Comparison of ENCODE assay signal across 14 cellular contexts in the genomic region with DNA sequence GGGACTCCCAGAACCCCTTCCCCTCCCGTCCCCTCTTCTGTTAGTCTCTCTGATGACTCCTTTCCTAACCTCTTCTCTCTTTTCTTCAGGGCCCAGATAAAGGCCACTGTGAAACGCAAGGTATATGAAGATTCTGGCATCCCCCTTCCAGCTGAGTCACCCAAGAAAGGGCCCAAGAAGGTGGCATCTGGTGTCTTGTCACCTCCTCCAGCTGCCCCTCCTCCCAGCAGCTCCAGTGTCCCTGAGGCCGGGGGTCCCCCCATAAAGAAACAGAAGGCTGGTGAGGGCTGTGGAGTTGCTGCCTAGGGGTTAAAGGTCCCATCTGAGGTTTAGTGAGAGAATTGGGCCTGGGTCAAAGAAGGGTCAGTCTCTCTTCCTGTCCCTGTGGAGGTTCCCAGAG. TPM values are rescaled to one million over a fixed set of nuclear protein-coding genes. Genes with fewer than 3 reads are reported as not detected.
DNase-seq lines count a peak whose midpoint lies in the region; ATAC-seq and TF ChIP-seq lines count a peak whose summit lies in the region.
"Had no signal": no experiment of that assay in that cellular context is flagged by ENCODE, and none has a peak within 500 bp of the region (broad histone marks: within the 10 kb centered on the region; RNA-seq: fewer than 3 reads in every experiment).

No MANE protein-coding gene starts in this region.

- peaks cover 67% of the 10 kb centered on the region for H3K4me1 Mint-ChIP-seq in activated T-helper 1 cell treated with anti-CD3 and anti-CD28 coated beads, Interleukin-12 subunit alpha, Interleukin-12 subunit beta, Interleukin-2, Interleukin-4 antibody, amounts not matched to agents 30 ng/mL and 10 ng/mL and 1 ng/mL, durations not matched to agents 14 hours and 24 hours and 36 hours (ENCODE audit: low read depth)
- H3K4me1 Mint-ChIP-seq in glutamatergic neuron (ENCODE audit: low read depth, unreplicated experiment): peaks cover 9% of the 10 kb centered on the region
- H3K4me1 Mint-ChIP-seq in stimulated activated naive CD8-positive, alpha-beta T cell treated with anti-CD3 and anti-CD28 coated beads, Interleukin-15, amount 100 ng/mL, for 72 hours: peaks cover 64% of the 10 kb centered on the region

- POLR2A ChIA-PET in IMR-90 (lab: Charles Lee; ENCODE audit: unreplicated experiment): no interaction called here

- peaks cover 17% of the 10 kb centered on the region for H3K36me3 Mint-ChIP-seq in activated T-helper 1 cell treated with anti-CD3 and anti-CD28 coated beads, Interleukin-12 subunit alpha, Interleukin-12 subunit beta, Interleukin-2, Interleukin-4 antibody, amounts not matched to agents 30 ng/mL and 10 ng/mL and 1 ng/mL, durations not matched to agents 14 hours and 24 hours and 36 hours (ENCODE audit: low read depth)
- no peaks in the 10 kb centered on the region for H3K36me3 Mint-ChIP-seq in glutamatergic neuron (ENCODE audit: unreplicated experiment)

- no TSS peak for BruUV-seq in IMR-90 (replicated peaks; lab: Mats Ljungman, UMichigan)

- no peak for TF ChIP-seq POLR2A in IMR-90 (IDR thresholded peaks at IDR 0.05; ENCODE audit: low read depth, low read length)

- H3K79me1 ChIP-seq in IMR-90 (ENCODE audit: low read depth in 1 of 2, low read length in 2 of 2): peaks cover 10 to 41% of the 10 kb centered on the region in 2 experiments; a peak in 3 of 4 replicates

- TF ChIP-seq CTCF in IMR-90 (conservative IDR thresholded peaks at IDR 0.05; ENCODE audit: low read depth, low read length): no peak
- no peak for TF ChIP-seq CTCF in glutamatergic neuron (IDR thresholded peaks at IDR 0.05; ENCODE audit: partially characterized antibody, unreplicated experiment)

- no peak overlapping the region for H4K8ac ChIP-seq in IMR-90 (ENCODE audit: low read depth in 2 of 2, low read length in 2 of 2)

- in situ Hi-C loops in IMR-90 (cut with MboI; ENCODE audit: low sequenced_read_pairs): loop anchor here (10.0 kb wide), 1 partner anchor 352 kb away; no protein-coding TSS in a partner anchor

- H3K27me3 Mint-ChIP-seq in activated T-helper 1 cell treated with anti-CD3 and anti-CD28 coated beads, Interleukin-12 subunit alpha, Interleukin-12 subunit beta, Interleukin-2, Interleukin-4 antibody, amounts not matched to agents 30 ng/mL and 10 ng/mL and 1 ng/mL, durations not matched to agents 14 hours and 24 hours and 36 hours (ENCODE audit: insufficient read depth): peaks cover 6% of the 10 kb centered on the region
- peaks cover 9% of the 10 kb centered on the region for H3K27me3 Mint-ChIP-seq in glutamatergic neuron (ENCODE audit: unreplicated experiment)
- peaks cover 15% of the 10 kb centered on the region for H3K27me3 Mint-ChIP-seq in stimulated activated naive CD8-positive, alpha-beta T cell treated with anti-CD3 and anti-CD28 coated beads, Interleukin-15, amount 100 ng/mL, for 72 hours

- CTCF ChIA-PET in IMR-90 (lab: Yijun Ruan, JAX): no interaction called here

- no peak overlapping the region for H3K18ac ChIP-seq in IMR-90 (ENCODE audit: low read depth, low read length)

- 0 out of 2 replicates have a peak, but pooled peaks cover 2% of the 10 kb centered on the region for H3K36me3 ChIP-seq in IMR-90 (ENCODE audit: control insufficient read depth, insufficient read depth, low read length)
- H3K36me3 ChIP-seq: brain microvascular endothelial cell, HAP-1 had no signal

- H3K56ac ChIP-seq in IMR-90 (ENCODE audit: extremely low read depth, insufficient read depth, low read length): no peak overlapping the region; the same call in 1 of the 2 replicates

- dilution Hi-C loops in IMR-90 (cut with HindIII; ENCODE audit: low sequenced_read_pairs, unreplicated experiment): no loop called here

- H3K23ac ChIP-seq in IMR-90 (ENCODE audit: low read depth, low read length): no peak overlapping the region

- no peak overlapping the region for H3K4me2 ChIP-seq in IMR-90 (ENCODE audit: low read depth, low read length)

- peaks cover 8% of the 10 kb centered on the region; the same call in 1 of the 2 replicates for H3K4me1 ChIP-seq in IMR-90 (ENCODE audit: control insufficient read depth, insufficient read depth, low read length)
- H3K4me1 ChIP-seq: foreskin keratinocyte had no signal

- no peaks in the 10 kb centered on the region for H4K20me1 ChIP-seq in IMR-90 (ENCODE audit: insufficient read depth, low read length)

- H3K27ac Mint-ChIP-seq in activated T-helper 1 cell treated with anti-CD3 and anti-CD28 coated beads, Interleukin-12 subunit alpha, Interleukin-12 subunit beta, Interleukin-2, Interleukin-4 antibody, amounts not matched to agents 30 ng/mL and 10 ng/mL and 1 ng/mL, durations not matched to agents 14 hours and 24 hours and 36 hours: peak overlapping the region; percentile 94
- H3K27ac Mint-ChIP-seq in glutamatergic neuron (ENCODE audit: unreplicated experiment): no peak overlapping the region
- peak overlapping the region; percentile 74 to 88 for H3K27ac Mint-ChIP-seq in stimulated activated naive CD8-positive, alpha-beta T cell treated with anti-CD3 and anti-CD28 coated beads, Interleukin-15, amount 100 ng/mL, for 72 hours

- no peak overlapping the region for H2BK15ac ChIP-seq in IMR-90 (ENCODE audit: low read depth, low read length)

- no peaks in the 10 kb centered on the region for H3K9me3 ChIP-seq in IMR-90 (ENCODE audit: control insufficient read depth, insufficient read depth, low read length)
- H3K9me3 ChIP-seq: HAP-1 had no signal

- no peaks in the 10 kb centered on the region for H3K9me3 Mint-ChIP-seq in activated T-helper 1 cell treated with anti-CD3 and anti-CD28 coated beads, Interleukin-12 subunit alpha, Interleukin-12 subunit beta, Interleukin-2, Interleukin-4 antibody, amounts not matched to agents 30 ng/mL and 10 ng/mL and 1 ng/mL, durations not matched to agents 14 hours and 24 hours and 36 hours
- peaks cover 4% of the 10 kb centered on the region for H3K9me3 Mint-ChIP-seq in glutamatergic neuron (ENCODE audit: unreplicated experiment)
- no peaks in the 10 kb centered on the region for H3K9me3 Mint-ChIP-seq in stimulated activated naive CD8-positive, alpha-beta T cell treated with anti-CD3 and anti-CD28 coated beads, Interleukin-15, amount 100 ng/mL, for 72 hours

- no peak overlapping the region for H2BK20ac ChIP-seq in IMR-90 (ENCODE audit: low read depth, low read length)

- H3K9me1 ChIP-seq in IMR-90 (ENCODE audit: insufficient read depth, low read length): no peaks in the 10 kb centered on the region; the same call in 1 of the 2 replicates

- H2BK120ac ChIP-seq in IMR-90 (ENCODE audit: low read depth, low read length): no peak overlapping the region

- H2AK5ac ChIP-seq in IMR-90 (ENCODE audit: low read depth, low read length): no peak overlapping the region

- no peak for TF ChIP-seq RAD21 in IMR-90 (IDR thresholded peaks at IDR 0.05; ENCODE audit: low read length)

- H3K4me3 Mint-ChIP-seq in activated T-helper 1 cell treated with anti-CD3 and anti-CD28 coated beads, Interleukin-12 subunit alpha, Interleukin-12 subunit beta, Interleukin-2, Interleukin-4 antibody, amounts not matched to agents 30 ng/mL and 10 ng/mL and 1 ng/mL, durations not matched to agents 14 hours and 24 hours and 36 hours: peak overlapping the region; percentile 91
- peak overlapping the region; percentile 91 for H3K4me3 Mint-ChIP-seq in glutamatergic neuron (ENCODE audit: unreplicated experiment)
- peak overlapping the region; percentile 86 to 89 for H3K4me3 Mint-ChIP-seq in stimulated activated naive CD8-positive, alpha-beta T cell treated with anti-CD3 and anti-CD28 coated beads, Interleukin-15, amount 100 ng/mL, for 72 hours

- H3K27me3 ChIP-seq in IMR-90 (ENCODE audit: control insufficient read depth, insufficient read depth, low read length): no peaks in the 10 kb centered on the region
- H3K27me3 ChIP-seq: brain microvascular endothelial cell, foreskin keratinocyte had no signal

- no peak overlapping the region; the same call in none of the 2 replicates for H3K4ac ChIP-seq in IMR-90 (ENCODE audit: low read depth, low read length)

- no peak for ATAC-seq in IMR-90 (ENCODE audit: low read depth)
- ATAC-seq in stimulated activated naive CD8-positive, alpha-beta T cell treated with anti-CD3 and anti-CD28 coated beads, Interleukin-15, amount 100 ng/mL, for 72 hours: no peak
- ATAC-seq in HG03108 (IDR thresholded peaks at IDR 0.05; ENCODE audit: unreplicated experiment): no peak
- ATAC-seq in HG03025 (IDR thresholded peaks at IDR 0.05; ENCODE audit: low FRiP score, unreplicated experiment): no peak
- ATAC-seq: foreskin keratinocyte, PC-3 had no signal

- intact Hi-C loops in IMR-90 (cut with micrococcal nuclease): no loop called here
- intact Hi-C loops in activated T-helper 1 cell treated with anti-CD3 and anti-CD28 coated beads, Interleukin-12 subunit alpha, Interleukin-12 subunit beta, Interleukin-2, Interleukin-4 antibody, amounts not matched to agents 30 ng/mL and 10 ng/mL and 1 ng/mL, durations not matched to agents 14 hours and 24 hours and 36 hours (cut with micrococcal nuclease): loop anchor here (5.0 to 10.0 kb wide), 3 partner anchors 838 to 1434 kb away; a partner anchor contains a TSS

- no CpG with 5 or more reads among the region's 3 CpGs for WGBS in IMR-90 (ENCODE audit: extremely low coverage in 2 of 2, insufficient read length in 1 of 2), 2 experiments

- H3K9ac ChIP-seq in IMR-90 (ENCODE audit: low read depth, low read length): no peak overlapping the region

- no peak for DNase-seq in IMR-90
- no peak for DNase-seq in activated T-helper 1 cell treated with anti-CD3 and anti-CD28 coated beads, Interleukin-12 subunit alpha, Interleukin-12 subunit beta, Interleukin-2, Interleukin-4 antibody, amounts not matched to agents 30 ng/mL and 10 ng/mL and 1 ng/mL, durations not matched to agents 14 hours and 24 hours and 36 hours (ENCODE audit: low spot score)
- DNase-seq in glutamatergic neuron: no peak
- DNase-seq in stimulated activated naive CD8-positive, alpha-beta T cell treated with anti-CD3 and anti-CD28 coated beads, Interleukin-15, amount 100 ng/mL, for 72 hours: peak in 1 of 2 donors; percentile 50
- DNase-seq in SIG-M5 treated with dmso at 0.1 percent for 504 hours (lab: John Stamatoyannopoulos, UW; ENCODE audit: unreplicated experiment): no peak
- DNase-seq in COLO829 (ENCODE audit: low spot score): no peak
- DNase-seq: brain microvascular endothelial cell, foreskin keratinocyte, mesendoderm, PC-3 had no signal

- H2AK9ac ChIP-seq in IMR-90 (replicated peaks; ENCODE audit: low read depth, low read length, poor library complexity): peak overlapping the region; percentile 83

- no peak overlapping the region for H2AFZ ChIP-seq in IMR-90 (replicated peaks; ENCODE audit: low read length, poor library complexity)

- no peak overlapping the region for H3K14ac ChIP-seq in IMR-90 (replicated peaks; ENCODE audit: low read depth, low read length)

- no peak overlapping the region for H4K5ac ChIP-seq in IMR-90 (ENCODE audit: low read depth, low read length)

- H4K91ac ChIP-seq in IMR-90 (ENCODE audit: insufficient read depth, low read depth, low read length): no peak overlapping the region

- no peak overlapping the region for H3K27ac ChIP-seq in IMR-90 (ENCODE audit: insufficient read depth, low read length)
- H3K27ac ChIP-seq: foreskin keratinocyte had no signal

- no peak overlapping the region for H3K4me3 ChIP-seq in IMR-90 (ENCODE audit: insufficient read depth, low read depth, low read length)
- H3K4me3 ChIP-seq: HAP-1 had no signal

- no peak overlapping the region for H2BK5ac ChIP-seq in IMR-90 (ENCODE audit: low read depth, low read length, poor library complexity, severe bottlenecking)

RNA-seq across cellular contexts. Expression of a gene that starts 4.0 kb away (rescaled TPM):
- total RNA-seq in IMR-90 (2012; rRNA removed): 31.1 and 42.3 TPM in 2 replicates
- polyA plus RNA-seq in IMR-90 (2012; rRNA removed): 165 and 183 TPM in 2 replicates
- polyA plus RNA-seq in IMR-90 (2012; cell fraction: cytosol; rRNA removed): 121 and 678 TPM in 2 replicates
- 126 and 148 TPM in 2 replicates for polyA plus RNA-seq in IMR-90 (2012; cell fraction: nucleus; rRNA removed; ENCODE audit: low replicate concordance)
- total RNA-seq in activated T-helper 1 cell treated with anti-CD3 and anti-CD28 coated beads, Interleukin-12 subunit alpha, Interleukin-12 subunit beta, Interleukin-2, Interleukin-4 antibody, amounts not matched to agents 30 ng/mL and 10 ng/mL and 1 ng/mL, durations not matched to agents 14 hours and 24 hours and 36 hours: 140 and 144 TPM in 2 replicates
- total RNA-seq in glutamatergic neuron (ENCODE audit: unreplicated experiment): 179 TPM

RNA-seq across cellular contexts. Expression of a gene that starts 6.4 kb away (rescaled TPM):
- total RNA-seq in IMR-90 (2012; rRNA removed): not detected in 2 replicates
- polyA plus RNA-seq in IMR-90 (2012; rRNA removed): not detected in 2 replicates
- polyA plus RNA-seq in IMR-90 (2012; cell fraction: cytosol; rRNA removed): not detected in 2 replicates
- 0.10 TPM in 1 of 2 replicates, not detected in the other for polyA plus RNA-seq in IMR-90 (2012; cell fraction: nucleus; rRNA removed; ENCODE audit: low replicate concordance)
- total RNA-seq in activated T-helper 1 cell treated with anti-CD3 and anti-CD28 coated beads, Interleukin-12 subunit alpha, Interleukin-12 subunit beta, Interleukin-2, Interleukin-4 antibody, amounts not matched to agents 30 ng/mL and 10 ng/mL and 1 ng/mL, durations not matched to agents 14 hours and 24 hours and 36 hours: 1.5 and 2.5 TPM in 2 replicates
- not detected for total RNA-seq in glutamatergic neuron (ENCODE audit: unreplicated experiment)
- total RNA-seq: PC-3 had no signal

RNA-seq across cellular contexts. Expression of a gene that starts 19.4 kb away (rescaled TPM):
- total RNA-seq in IMR-90 (2012; rRNA removed) (under 0.01 and 0.18 TPM in 2 replicates), glutamatergic neuron (ENCODE audit: unreplicated experiment) (2.9 TPM)
- polyA plus RNA-seq in IMR-90 (2012; rRNA removed): 2.2 and 2.3 TPM in 2 replicates
- 1.8 and 3.5 TPM in 2 replicates for polyA plus RNA-seq in IMR-90 (2012; cell fraction: cytosol; rRNA removed)
- 4.2 and 6.8 TPM in 2 replicates for polyA plus RNA-seq in IMR-90 (2012; cell fraction: nucleus; rRNA removed; ENCODE audit: low replicate concordance)
- 14.3 and 14.8 TPM in 2 replicates for total RNA-seq in activated T-helper 1 cell treated with anti-CD3 and anti-CD28 coated beads, Interleukin-12 subunit alpha, Interleukin-12 subunit beta, Interleukin-2, Interleukin-4 antibody, amounts not matched to agents 30 ng/mL and 10 ng/mL and 1 ng/mL, durations not matched to agents 14 hours and 24 hours and 36 hours

RNA-seq across cellular contexts. Expression of a gene that starts 20.6 kb away (rescaled TPM):
- total RNA-seq in IMR-90 (2012; rRNA removed) (not detected in 2 replicates), glutamatergic neuron (ENCODE audit: unreplicated experiment) (not detected)
- polyA plus RNA-seq in IMR-90 (2012; rRNA removed): 0.03 TPM in 1 of 2 replicates, not detected in the other
- 0.03 TPM in 1 of 2 replicates, not detected in the other for polyA plus RNA-seq in IMR-90 (2012; cell fraction: cytosol; rRNA removed)
- 0.08 TPM in 1 of 2 replicates, not detected in the other for polyA plus RNA-seq in IMR-90 (2012; cell fraction: nucleus; rRNA removed; ENCODE audit: low replicate concordance)
- total RNA-seq in activated T-helper 1 cell treated with anti-CD3 and anti-CD28 coated beads, Interleukin-12 subunit alpha, Interleukin-12 subunit beta, Interleukin-2, Interleukin-4 antibody, amounts not matched to agents 30 ng/mL and 10 ng/mL and 1 ng/mL, durations not matched to agents 14 hours and 24 hours and 36 hours: not detected in 2 replicates
- total RNA-seq: PC-3, subcutaneous adipose tissue had no signal

RNA-seq across cellular contexts. Expression of a gene that starts 27.5 kb away (rescaled TPM):
- total RNA-seq in IMR-90 (2012; rRNA removed) (not detected in 2 replicates), glutamatergic neuron (ENCODE audit: unreplicated experiment) (0.54 TPM)
- polyA plus RNA-seq in IMR-90 (2012; rRNA removed): not detected in 2 replicates
- polyA plus RNA-seq in IMR-90 (2012; cell fraction: cytosol; rRNA removed): 0.07 TPM in 1 of 2 replicates, not detected in the other
- 0.08 and 0.35 TPM in 2 replicates for polyA plus RNA-seq in IMR-90 (2012; cell fraction: nucleus; rRNA removed; ENCODE audit: low replicate concordance)
- 0.34 and 0.47 TPM in 2 replicates for total RNA-seq in activated T-helper 1 cell treated with anti-CD3 and anti-CD28 coated beads, Interleukin-12 subunit alpha, Interleukin-12 subunit beta, Interleukin-2, Interleukin-4 antibody, amounts not matched to agents 30 ng/mL and 10 ng/mL and 1 ng/mL, durations not matched to agents 14 hours and 24 hours and 36 hours
- total RNA-seq: PC-3 had no signal
